Comparison of ENCODE assay signal across 1 cellular context in the genomic region with DNA sequence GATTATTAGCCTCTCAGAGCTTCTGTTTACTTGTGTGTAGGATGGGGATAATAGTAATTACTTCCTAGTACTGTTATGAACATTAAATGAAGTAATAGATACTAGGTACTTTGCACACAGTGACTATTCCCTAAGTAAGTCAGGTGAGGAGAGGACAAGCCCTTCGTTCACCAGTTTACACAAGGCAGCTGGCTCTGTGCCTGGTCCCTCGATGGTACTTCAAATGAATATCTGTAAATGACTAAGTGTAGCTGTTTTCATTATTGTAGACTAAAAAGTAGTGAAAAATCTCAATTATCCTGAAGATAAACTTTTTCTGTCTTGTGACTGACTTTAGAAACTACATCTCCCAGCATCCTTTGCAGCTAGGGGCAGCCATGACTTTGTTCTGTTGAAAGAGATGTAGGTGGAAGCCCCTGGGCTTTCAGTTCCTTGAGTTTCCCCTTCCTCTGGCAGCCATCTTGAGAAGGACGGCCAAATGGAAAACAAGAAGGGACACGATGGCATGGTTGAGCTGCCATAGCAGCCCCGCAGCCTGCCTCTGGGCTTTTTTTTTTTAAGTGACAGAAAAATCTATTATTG.
TF ChIP-seq lines count a peak whose summit lies in the region.

No MANE protein-coding gene starts in this region.

TF ChIP-seq in neural cell, 6 proteins besides CTCF, POLR2A, EP300 and RAD21 (continued from another document):
- TF ChIP-seq, protein P1, sequence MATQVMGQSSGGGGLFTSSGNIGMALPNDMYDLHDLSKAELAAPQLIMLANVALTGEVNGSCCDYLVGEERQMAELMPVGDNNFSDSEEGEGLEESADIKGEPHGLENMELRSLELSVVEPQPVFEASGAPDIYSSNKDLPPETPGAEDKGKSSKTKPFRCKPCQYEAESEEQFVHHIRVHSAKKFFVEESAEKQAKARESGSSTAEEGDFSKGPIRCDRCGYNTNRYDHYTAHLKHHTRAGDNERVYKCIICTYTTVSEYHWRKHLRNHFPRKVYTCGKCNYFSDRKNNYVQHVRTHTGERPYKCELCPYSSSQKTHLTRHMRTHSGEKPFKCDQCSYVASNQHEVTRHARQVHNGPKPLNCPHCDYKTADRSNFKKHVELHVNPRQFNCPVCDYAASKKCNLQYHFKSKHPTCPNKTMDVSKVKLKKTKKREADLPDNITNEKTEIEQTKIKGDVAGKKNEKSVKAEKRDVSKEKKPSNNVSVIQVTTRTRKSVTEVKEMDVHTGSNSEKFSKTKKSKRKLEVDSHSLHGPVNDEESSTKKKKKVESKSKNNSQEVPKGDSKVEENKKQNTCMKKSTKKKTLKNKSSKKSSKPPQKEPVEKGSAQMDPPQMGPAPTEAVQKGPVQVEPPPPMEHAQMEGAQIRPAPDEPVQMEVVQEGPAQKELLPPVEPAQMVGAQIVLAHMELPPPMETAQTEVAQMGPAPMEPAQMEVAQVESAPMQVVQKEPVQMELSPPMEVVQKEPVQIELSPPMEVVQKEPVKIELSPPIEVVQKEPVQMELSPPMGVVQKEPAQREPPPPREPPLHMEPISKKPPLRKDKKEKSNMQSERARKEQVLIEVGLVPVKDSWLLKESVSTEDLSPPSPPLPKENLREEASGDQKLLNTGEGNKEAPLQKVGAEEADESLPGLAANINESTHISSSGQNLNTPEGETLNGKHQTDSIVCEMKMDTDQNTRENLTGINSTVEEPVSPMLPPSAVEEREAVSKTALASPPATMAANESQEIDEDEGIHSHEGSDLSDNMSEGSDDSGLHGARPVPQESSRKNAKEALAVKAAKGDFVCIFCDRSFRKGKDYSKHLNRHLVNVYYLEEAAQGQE (IDR thresholded peaks at IDR 0.05; ENCODE audit: borderline replicate concordance), result no peak
- no peak for TF ChIP-seq MXI1 (conservative IDR thresholded peaks at IDR 0.05; ENCODE audit: poor library complexity, severe bottlenecking)
- TF ChIP-seq POLR2AphosphoS5 (IDR thresholded peaks at IDR 0.05), result no peak
- no peak for TF ChIP-seq TAF1 (IDR thresholded peaks at IDR 0.05; ENCODE audit: low read depth)
